In the genomic region with DNA sequence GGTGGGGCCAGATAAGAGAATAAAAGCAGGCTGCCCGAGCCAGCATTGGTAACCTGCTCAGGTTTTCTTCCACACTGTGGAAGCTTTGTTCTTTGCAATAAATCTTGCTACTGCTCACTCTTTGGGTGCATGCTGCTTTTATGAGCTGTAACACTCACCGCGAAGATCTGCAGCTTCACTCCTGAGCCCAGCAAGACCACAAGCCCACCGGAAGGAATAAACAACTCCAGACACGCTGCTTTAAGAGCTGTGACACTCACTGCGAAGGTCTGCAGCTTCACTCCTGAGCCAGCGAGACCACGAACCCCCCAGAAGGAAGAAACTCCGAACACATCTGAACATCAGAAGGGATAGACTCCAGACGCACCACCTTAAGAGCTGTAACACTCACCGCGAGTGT, we compare ENCODE assay signal across 8 cellular contexts.
DNase-seq lines count a peak whose midpoint lies in the region; ATAC-seq and TF ChIP-seq lines count a peak whose summit lies in the region.
"Not testable (repeated sequence)": the region's sequence is repeated elsewhere in the genome, so short reads cannot be mapped to it uniquely, and the experiment has no call there.

No MANE protein-coding gene starts in this region.

- not testable (repeated sequence) for TF ChIP-seq POLR2A in NB4 (IDR thresholded peaks at IDR 0.05; ENCODE audit: extremely low read depth, insufficient read length)

- H3K27ac Mint-ChIP-seq in activated CD4-positive, alpha-beta T cell treated with anti-CD3 and anti-CD28 coated beads for 36 hours: peak overlapping the region; percentile 37
- not testable (repeated sequence) for H3K27ac Mint-ChIP-seq in activated T-cell treated with anti-CD3 and anti-CD28 coated beads, Interleukin-2, amount 50 U/mL, for 72 hours; immature natural killer cell
- peak overlapping the region; percentile 44 for H3K27ac Mint-ChIP-seq in activated naive CD8-positive, alpha-beta T cell treated with anti-CD3 and anti-CD28 coated beads, Interleukin-2, amount 10 ng/mL, durations not matched to agents 7 days and 5 days

- H4K20me1 ChIP-seq in DND-41 (ENCODE audit: insufficient read depth, low read length): not testable (repeated sequence)

- not testable (repeated sequence) for H3K4ac ChIP-seq in neuronal stem cell (ENCODE audit: low read length)

- H3K14ac ChIP-seq in neuronal stem cell (ENCODE audit: low read length): not testable (repeated sequence)

- not testable (repeated sequence) for H4K91ac ChIP-seq in neuronal stem cell (ENCODE audit: low read depth, low read length, poor library complexity)

- H4K8ac ChIP-seq in neuronal stem cell (ENCODE audit: low read depth, low read length): not testable (repeated sequence)

- H2AK5ac ChIP-seq in neuronal stem cell (ENCODE audit: low read depth, low read length): not testable (repeated sequence)

- not testable (repeated sequence) for H3K4me3 ChIP-seq in A673 (ENCODE audit: low read depth, low read length, poor library complexity, severe bottlenecking); DND-41 (ENCODE audit: low read depth in 1 of 2, low read length in 2 of 2); NB4 (ENCODE audit: low read depth, low read length); neuronal stem cell (ENCODE audit: low read length in 2 of 2)

- H2BK120ac ChIP-seq in neuronal stem cell (ENCODE audit: low read depth, low read length): not testable (repeated sequence)

- not testable (repeated sequence) for H3K36me3 ChIP-seq in A673 (ENCODE audit: insufficient read depth, low read length, poor library complexity, severe bottlenecking); DND-41 (ENCODE audit: insufficient read depth, low read length); neuronal stem cell (replicated peaks in 1 of 2; ENCODE audit: control insufficient read depth in 2 of 2, insufficient read depth in 2 of 2, low read length in 2 of 2)

- not testable (repeated sequence) for DNase-seq in A673 (ENCODE audit: low spot score); activated T-cell treated with anti-CD3 and anti-CD28 coated beads, Interleukin-2, amount 50 U/mL, for 72 hours; immature natural killer cell; neuronal stem cell (ENCODE audit: low spot score)
- DNase-seq in DND-41 (peak; percentile 55), NB4 (ENCODE audit: low read depth) (peak; percentile 39)
- DNase-seq in activated CD4-positive, alpha-beta T cell treated with anti-CD3 and anti-CD28 coated beads for 36 hours: peak; percentile 14
- peak; percentile 37 for DNase-seq in activated naive CD8-positive, alpha-beta T cell treated with anti-CD3 and anti-CD28 coated beads, Interleukin-2, amount 10 ng/mL, durations not matched to agents 7 days and 5 days

- H2AFZ ChIP-seq in DND-41 (ENCODE audit: low read depth, low read length) (0 out of 2 replicates have a peak overlapping the region, but pooled peaks have one; percentile 32), neuronal stem cell (ENCODE audit: low read length) (peak overlapping the region; percentile 40)

- peaks cover 18% of the 10 kb centered on the region for H3K4me1 ChIP-seq in A673 (ENCODE audit: insufficient read depth, low read length, poor library complexity, severe bottlenecking)
- H3K4me1 ChIP-seq in DND-41 (ENCODE audit: insufficient read depth, low read length); neuronal stem cell (ENCODE audit: control insufficient read depth in 2 of 2, insufficient read depth in 1 of 2, low read depth in 1 of 2, low read length in 2 of 2): not testable (repeated sequence)

- not testable (repeated sequence) for H3K79me1 ChIP-seq in neuronal stem cell (ENCODE audit: low read depth, low read length)

- H3K27me3 Mint-ChIP-seq in activated CD4-positive, alpha-beta T cell treated with anti-CD3 and anti-CD28 coated beads for 36 hours; activated T-cell treated with anti-CD3 and anti-CD28 coated beads, Interleukin-2, amount 50 U/mL, for 72 hours (ENCODE audit: low read depth); activated naive CD8-positive, alpha-beta T cell treated with anti-CD3 and anti-CD28 coated beads, Interleukin-2, amount 10 ng/mL, durations not matched to agents 7 days and 5 days; immature natural killer cell (ENCODE audit: low read depth in 3 of 3): not testable (repeated sequence)

- BruUV-seq in A673 (replicated peaks; lab: Mats Ljungman, UMichigan): not testable (repeated sequence)

- H3K4me3 Mint-ChIP-seq in activated CD4-positive, alpha-beta T cell treated with anti-CD3 and anti-CD28 coated beads for 36 hours: peak overlapping the region; percentile 49
- peak overlapping the region; percentile 16 to 38 for H3K4me3 Mint-ChIP-seq in activated T-cell treated with anti-CD3 and anti-CD28 coated beads, Interleukin-2, amount 50 U/mL, for 72 hours
- peak overlapping the region; percentile 65 for H3K4me3 Mint-ChIP-seq in activated naive CD8-positive, alpha-beta T cell treated with anti-CD3 and anti-CD28 coated beads, Interleukin-2, amount 10 ng/mL, durations not matched to agents 7 days and 5 days
- peak overlapping the region in 4 of 5 donors; percentile 30 to 59 (median 54) for H3K4me3 Mint-ChIP-seq in immature natural killer cell

- H3K9me3 ChIP-seq in A673 (ENCODE audit: low read depth, low read length, poor library complexity, severe bottlenecking); DND-41 (ENCODE audit: insufficient read depth, low read length, severe bottlenecking); neuronal stem cell (replicated peaks in 1 of 2; ENCODE audit: control insufficient read depth in 2 of 2, insufficient read depth in 1 of 2, low read depth in 1 of 2, low read length in 2 of 2): not testable (repeated sequence)

- H2BK15ac ChIP-seq in neuronal stem cell (ENCODE audit: low read length): not testable (repeated sequence)

- not testable (repeated sequence) for H3K9me3 Mint-ChIP-seq in activated CD4-positive, alpha-beta T cell treated with anti-CD3 and anti-CD28 coated beads for 36 hours (ENCODE audit: low read depth); activated T-cell treated with anti-CD3 and anti-CD28 coated beads, Interleukin-2, amount 50 U/mL, for 72 hours; activated naive CD8-positive, alpha-beta T cell treated with anti-CD3 and anti-CD28 coated beads, Interleukin-2, amount 10 ng/mL, durations not matched to agents 7 days and 5 days; immature natural killer cell

- POLR2A ChIA-PET in A673 (lab: Charles Lee; ENCODE audit: low non-redundant PET); activated CD4-positive, alpha-beta T cell treated with anti-CD3 and anti-CD28 coated beads for 36 hours (lab: Charles Lee); activated naive CD8-positive, alpha-beta T cell treated with anti-CD3 and anti-CD28 coated beads, Interleukin-2, amount 10 ng/mL, durations not matched to agents 7 days and 5 days (lab: Charles Lee): not testable (repeated sequence)

- not testable (repeated sequence) for H3K18ac ChIP-seq in neuronal stem cell (ENCODE audit: low read length)

- not testable (repeated sequence) for H3K79me2 ChIP-seq in DND-41 (ENCODE audit: insufficient read depth, low read length)

- ATAC-seq in DND-41 (ENCODE audit: insufficient read depth, low read depth): peak; percentile 68
- ATAC-seq in activated CD4-positive, alpha-beta T cell treated with anti-CD3 and anti-CD28 coated beads for 36 hours; activated T-cell treated with anti-CD3 and anti-CD28 coated beads, Interleukin-2, amount 50 U/mL, for 72 hours (replicated peaks in 1 of 2); activated naive CD8-positive, alpha-beta T cell treated with anti-CD3 and anti-CD28 coated beads, Interleukin-2, amount 10 ng/mL, durations not matched to agents 7 days and 5 days (ENCODE audit: low read depth): not testable (repeated sequence)

- H3K9ac ChIP-seq in DND-41 (ENCODE audit: low read depth, low read length); neuronal stem cell (ENCODE audit: low read depth, low read length, poor library complexity): not testable (repeated sequence)

- no CpG with 5 or more reads among the region's 12 CpGs for WGBS in neuronal stem cell (ENCODE audit: extremely low coverage in 2 of 2, insufficient read length in 2 of 2, insufficient replicate concordance in 1 of 2), 2 donors

- not testable (repeated sequence) for H2BK12ac ChIP-seq in neuronal stem cell (ENCODE audit: low read length)

- CTCF ChIA-PET in A673 (lab: Charles Lee): not testable (repeated sequence)
- CTCF ChIA-PET in activated CD4-positive, alpha-beta T cell treated with anti-CD3 and anti-CD28 coated beads for 36 hours (lab: Charles Lee): interaction anchor here (0.6 to 0.8 kb wide), 3 partner anchors 131 to 275 kb away, joined by 3 to 4 read pairs (median 3); no protein-coding TSS in a partner anchor

- peak overlapping the region; percentile 50 for H3K27ac ChIP-seq in A673 (ENCODE audit: low read depth, low read length, poor library complexity, severe bottlenecking)
- not testable (repeated sequence) for H3K27ac ChIP-seq in DND-41 (ENCODE audit: low read length); neuronal stem cell (replicated peaks; ENCODE audit: low read length)

- TF ChIP-seq CTCF in A673 (conservative IDR thresholded peaks at IDR 0.05; ENCODE audit: low read depth, low read length); DND-41 (IDR thresholded peaks at IDR 0.05; ENCODE audit: borderline replicate concordance, extremely low read depth, low read length, poor library complexity, severe bottlenecking); NB4 (IDR thresholded peaks at IDR 0.05; ENCODE audit: low read depth, low read length): not testable (repeated sequence)

- not testable (repeated sequence) for H3K4me1 Mint-ChIP-seq in activated CD4-positive, alpha-beta T cell treated with anti-CD3 and anti-CD28 coated beads for 36 hours; activated T-cell treated with anti-CD3 and anti-CD28 coated beads, Interleukin-2, amount 50 U/mL, for 72 hours (ENCODE audit: low read depth); activated naive CD8-positive, alpha-beta T cell treated with anti-CD3 and anti-CD28 coated beads, Interleukin-2, amount 10 ng/mL, durations not matched to agents 7 days and 5 days; immature natural killer cell

- intact Hi-C loops in A673 (cut with micrococcal nuclease; ENCODE audit: unreplicated experiment); activated CD4-positive, alpha-beta T cell treated with anti-CD3 and anti-CD28 coated beads for 36 hours (cut with DNase I, micrococcal nuclease): not testable (repeated sequence)

- not testable (repeated sequence) for H3K23ac ChIP-seq in neuronal stem cell (ENCODE audit: low read depth, low read length, poor library complexity)

- not testable (repeated sequence) for H3K27me3 ChIP-seq in A673 (replicated peaks; ENCODE audit: insufficient read depth, low read depth, low read length, poor library complexity); DND-41 (ENCODE audit: insufficient read depth, low read length, poor library complexity); neuronal stem cell (ENCODE audit: control insufficient read depth in 3 of 3, insufficient read depth in 3 of 3, low read depth in 1 of 3, low read length in 3 of 3)

- not testable (repeated sequence) for H3K36me3 Mint-ChIP-seq in activated CD4-positive, alpha-beta T cell treated with anti-CD3 and anti-CD28 coated beads for 36 hours (ENCODE audit: low read depth); activated T-cell treated with anti-CD3 and anti-CD28 coated beads, Interleukin-2, amount 50 U/mL, for 72 hours (ENCODE audit: insufficient read depth in 2 of 2); activated naive CD8-positive, alpha-beta T cell treated with anti-CD3 and anti-CD28 coated beads, Interleukin-2, amount 10 ng/mL, durations not matched to agents 7 days and 5 days; immature natural killer cell

- H2BK5ac ChIP-seq in neuronal stem cell (ENCODE audit: low read length): not testable (repeated sequence)

- peak overlapping the region; percentile 44; the same call in 1 of the 2 replicates for H3K4me2 ChIP-seq in DND-41 (ENCODE audit: insufficient read depth, low read length)
- not testable (repeated sequence) for H3K4me2 ChIP-seq in neuronal stem cell (ENCODE audit: insufficient read depth, low read length, poor library complexity, severe bottlenecking)
